ENCODE assay signal across 1 cellular context in the genomic region with DNA sequence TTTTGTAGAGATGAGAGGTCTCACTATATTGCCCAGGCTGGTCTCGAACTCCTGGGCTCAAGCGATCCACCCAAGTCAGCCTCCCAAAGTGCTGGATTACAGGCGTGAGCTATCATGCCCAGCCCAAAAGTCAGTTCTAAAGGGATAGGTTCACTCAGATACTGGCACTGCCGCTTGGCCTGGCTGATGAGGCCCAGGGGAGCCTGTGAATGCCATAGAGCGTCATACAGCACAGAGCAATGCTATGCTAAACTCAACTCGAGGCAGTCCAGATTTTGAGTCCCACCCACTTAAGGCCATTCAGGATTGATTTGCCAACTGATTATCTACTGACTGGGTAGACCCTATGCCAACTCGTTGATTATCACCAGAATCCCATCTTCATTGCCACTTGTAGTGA.
TF ChIP-seq lines count a peak whose summit lies in the region.

No MANE protein-coding gene starts in this region.

TF ChIP-seq in GM23338, 12 proteins besides CTCF, POLR2A, EP300 and RAD21 (continued from another document):
- TF ChIP-seq, protein P1, sequence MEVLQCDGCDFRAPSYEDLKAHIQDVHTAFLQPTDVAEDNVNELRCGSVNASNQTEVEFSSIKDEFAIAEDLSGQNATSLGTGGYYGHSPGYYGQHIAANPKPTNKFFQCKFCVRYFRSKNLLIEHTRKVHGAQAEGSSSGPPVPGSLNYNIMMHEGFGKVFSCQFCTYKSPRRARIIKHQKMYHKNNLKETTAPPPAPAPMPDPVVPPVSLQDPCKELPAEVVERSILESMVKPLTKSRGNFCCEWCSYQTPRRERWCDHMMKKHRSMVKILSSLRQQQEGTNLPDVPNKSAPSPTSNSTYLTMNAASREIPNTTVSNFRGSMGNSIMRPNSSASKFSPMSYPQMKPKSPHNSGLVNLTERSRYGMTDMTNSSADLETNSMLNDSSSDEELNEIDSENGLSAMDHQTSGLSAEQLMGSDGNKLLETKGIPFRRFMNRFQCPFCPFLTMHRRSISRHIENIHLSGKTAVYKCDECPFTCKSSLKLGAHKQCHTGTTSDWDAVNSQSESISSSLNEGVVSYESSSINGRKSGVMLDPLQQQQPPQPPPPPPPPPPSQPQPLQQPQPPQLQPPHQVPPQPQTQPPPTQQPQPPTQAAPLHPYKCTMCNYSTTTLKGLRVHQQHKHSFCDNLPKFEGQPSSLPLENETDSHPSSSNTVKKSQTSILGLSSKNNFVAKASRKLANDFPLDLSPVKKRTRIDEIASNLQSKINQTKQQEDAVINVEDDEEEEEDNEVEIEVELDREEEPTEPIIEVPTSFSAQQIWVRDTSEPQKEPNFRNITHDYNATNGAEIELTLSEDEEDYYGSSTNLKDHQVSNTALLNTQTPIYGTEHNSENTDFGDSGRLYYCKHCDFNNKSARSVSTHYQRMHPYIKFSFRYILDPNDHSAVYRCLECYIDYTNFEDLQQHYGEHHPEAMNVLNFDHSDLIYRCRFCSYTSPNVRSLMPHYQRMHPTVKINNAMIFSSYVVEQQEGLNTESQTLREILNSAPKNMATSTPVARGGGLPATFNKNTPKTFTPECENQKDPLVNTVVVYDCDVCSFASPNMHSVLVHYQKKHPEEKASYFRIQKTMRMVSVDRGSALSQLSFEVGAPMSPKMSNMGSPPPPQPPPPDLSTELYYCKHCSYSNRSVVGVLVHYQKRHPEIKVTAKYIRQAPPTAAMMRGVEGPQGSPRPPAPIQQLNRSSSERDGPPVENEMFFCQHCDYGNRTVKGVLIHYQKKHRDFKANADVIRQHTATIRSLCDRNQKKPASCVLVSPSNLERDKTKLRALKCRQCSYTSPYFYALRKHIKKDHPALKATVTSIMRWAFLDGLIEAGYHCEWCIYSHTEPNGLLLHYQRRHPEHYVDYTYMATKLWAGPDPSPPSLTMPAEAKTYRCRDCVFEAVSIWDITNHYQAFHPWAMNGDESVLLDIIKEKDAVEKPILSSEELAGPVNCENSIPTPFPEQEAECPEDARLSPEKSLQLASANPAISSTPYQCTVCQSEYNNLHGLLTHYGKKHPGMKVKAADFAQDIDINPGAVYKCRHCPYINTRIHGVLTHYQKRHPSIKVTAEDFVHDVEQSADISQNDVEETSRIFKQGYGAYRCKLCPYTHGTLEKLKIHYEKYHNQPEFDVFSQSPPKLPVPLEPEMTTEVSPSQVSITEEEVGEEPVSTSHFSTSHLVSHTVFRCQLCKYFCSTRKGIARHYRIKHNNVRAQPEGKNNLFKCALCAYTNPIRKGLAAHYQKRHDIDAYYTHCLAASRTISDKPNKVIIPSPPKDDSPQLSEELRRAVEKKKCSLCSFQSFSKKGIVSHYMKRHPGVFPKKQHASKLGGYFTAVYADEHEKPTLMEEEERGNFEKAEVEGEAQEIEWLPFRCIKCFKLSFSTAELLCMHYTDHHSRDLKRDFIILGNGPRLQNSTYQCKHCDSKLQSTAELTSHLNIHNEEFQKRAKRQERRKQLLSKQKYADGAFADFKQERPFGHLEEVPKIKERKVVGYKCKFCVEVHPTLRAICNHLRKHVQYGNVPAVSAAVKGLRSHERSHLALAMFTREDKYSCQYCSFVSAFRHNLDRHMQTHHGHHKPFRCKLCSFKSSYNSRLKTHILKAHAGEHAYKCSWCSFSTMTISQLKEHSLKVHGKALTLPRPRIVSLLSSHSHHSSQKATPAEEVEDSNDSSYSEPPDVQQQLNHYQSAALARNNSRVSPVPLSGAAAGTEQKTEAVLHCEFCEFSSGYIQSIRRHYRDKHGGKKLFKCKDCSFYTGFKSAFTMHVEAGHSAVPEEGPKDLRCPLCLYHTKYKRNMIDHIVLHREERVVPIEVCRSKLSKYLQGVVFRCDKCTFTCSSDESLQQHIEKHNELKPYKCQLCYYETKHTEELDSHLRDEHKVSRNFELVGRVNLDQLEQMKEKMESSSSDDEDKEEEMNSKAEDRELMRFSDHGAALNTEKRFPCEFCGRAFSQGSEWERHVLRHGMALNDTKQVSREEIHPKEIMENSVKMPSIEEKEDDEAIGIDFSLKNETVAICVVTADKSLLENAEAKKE (CRISPR knock-in tag; IDR thresholded peaks at IDR 0.05): no peak
- TF ChIP-seq, protein P2, sequence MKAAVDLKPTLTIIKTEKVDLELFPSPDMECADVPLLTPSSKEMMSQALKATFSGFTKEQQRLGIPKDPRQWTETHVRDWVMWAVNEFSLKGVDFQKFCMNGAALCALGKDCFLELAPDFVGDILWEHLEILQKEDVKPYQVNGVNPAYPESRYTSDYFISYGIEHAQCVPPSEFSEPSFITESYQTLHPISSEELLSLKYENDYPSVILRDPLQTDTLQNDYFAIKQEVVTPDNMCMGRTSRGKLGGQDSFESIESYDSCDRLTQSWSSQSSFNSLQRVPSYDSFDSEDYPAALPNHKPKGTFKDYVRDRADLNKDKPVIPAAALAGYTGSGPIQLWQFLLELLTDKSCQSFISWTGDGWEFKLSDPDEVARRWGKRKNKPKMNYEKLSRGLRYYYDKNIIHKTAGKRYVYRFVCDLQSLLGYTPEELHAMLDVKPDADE (IDR thresholded peaks at IDR 0.05): no peak
- TF ChIP-seq ZNF114 (CRISPR knock-in tag; IDR thresholded peaks at IDR 0.05) (no peak), ZNF331 (CRISPR knock-in tag; IDR thresholded peaks at IDR 0.05; ENCODE audit: low read depth) (no peak), STAT1 (IDR thresholded peaks at IDR 0.05; ENCODE audit: unreplicated experiment) (no peak), EZH2phosphoT487 (IDR thresholded peaks at IDR 0.05; ENCODE audit: unreplicated experiment) (no peak), NANOG (IDR thresholded peaks at IDR 0.05; ENCODE audit: borderline replicate concordance) (no peak), CREB1 (CRISPR knock-in tag; IDR thresholded peaks at IDR 0.05; ENCODE audit: low read depth) (no peak)
- TF ChIP-seq, protein P3, sequence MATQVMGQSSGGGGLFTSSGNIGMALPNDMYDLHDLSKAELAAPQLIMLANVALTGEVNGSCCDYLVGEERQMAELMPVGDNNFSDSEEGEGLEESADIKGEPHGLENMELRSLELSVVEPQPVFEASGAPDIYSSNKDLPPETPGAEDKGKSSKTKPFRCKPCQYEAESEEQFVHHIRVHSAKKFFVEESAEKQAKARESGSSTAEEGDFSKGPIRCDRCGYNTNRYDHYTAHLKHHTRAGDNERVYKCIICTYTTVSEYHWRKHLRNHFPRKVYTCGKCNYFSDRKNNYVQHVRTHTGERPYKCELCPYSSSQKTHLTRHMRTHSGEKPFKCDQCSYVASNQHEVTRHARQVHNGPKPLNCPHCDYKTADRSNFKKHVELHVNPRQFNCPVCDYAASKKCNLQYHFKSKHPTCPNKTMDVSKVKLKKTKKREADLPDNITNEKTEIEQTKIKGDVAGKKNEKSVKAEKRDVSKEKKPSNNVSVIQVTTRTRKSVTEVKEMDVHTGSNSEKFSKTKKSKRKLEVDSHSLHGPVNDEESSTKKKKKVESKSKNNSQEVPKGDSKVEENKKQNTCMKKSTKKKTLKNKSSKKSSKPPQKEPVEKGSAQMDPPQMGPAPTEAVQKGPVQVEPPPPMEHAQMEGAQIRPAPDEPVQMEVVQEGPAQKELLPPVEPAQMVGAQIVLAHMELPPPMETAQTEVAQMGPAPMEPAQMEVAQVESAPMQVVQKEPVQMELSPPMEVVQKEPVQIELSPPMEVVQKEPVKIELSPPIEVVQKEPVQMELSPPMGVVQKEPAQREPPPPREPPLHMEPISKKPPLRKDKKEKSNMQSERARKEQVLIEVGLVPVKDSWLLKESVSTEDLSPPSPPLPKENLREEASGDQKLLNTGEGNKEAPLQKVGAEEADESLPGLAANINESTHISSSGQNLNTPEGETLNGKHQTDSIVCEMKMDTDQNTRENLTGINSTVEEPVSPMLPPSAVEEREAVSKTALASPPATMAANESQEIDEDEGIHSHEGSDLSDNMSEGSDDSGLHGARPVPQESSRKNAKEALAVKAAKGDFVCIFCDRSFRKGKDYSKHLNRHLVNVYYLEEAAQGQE (IDR thresholded peaks at IDR 0.05; ENCODE audit: unreplicated experiment): no peak
TF ChIP-seq in GM23338: peak in this region for 0.
